8 cellular contexts compared by ENCODE assay signal in the genomic region with DNA sequence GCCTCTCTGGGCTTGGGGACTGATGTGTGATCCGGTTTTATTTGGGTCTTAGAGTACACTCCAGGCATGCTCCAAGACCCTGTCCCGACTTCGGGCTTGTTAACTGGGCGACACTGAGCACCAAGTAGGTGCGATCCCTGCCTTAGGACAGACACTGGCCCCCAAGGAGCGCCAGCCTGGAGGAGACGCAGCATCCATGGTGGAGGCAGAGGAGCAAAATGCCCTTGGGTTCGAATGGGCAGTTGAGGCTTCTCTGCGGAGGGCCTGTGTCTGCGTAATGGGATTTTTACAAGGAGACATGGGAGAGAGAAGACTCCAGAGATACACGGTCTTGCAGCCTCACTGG. TPM values are rescaled to one million over a fixed set of nuclear protein-coding genes. Genes with fewer than 3 reads are reported as not detected.
DNase-seq lines count a peak whose midpoint lies in the region; ATAC-seq and TF ChIP-seq lines count a peak whose summit lies in the region.
"Had no signal": no experiment of that assay in that cellular context is flagged by ENCODE, and none has a peak within 500 bp of the region (broad histone marks: within the 10 kb centered on the region; RNA-seq: fewer than 3 reads in every experiment).

No MANE protein-coding gene starts in this region.

- peak overlapping the region; percentile 86 for H3K27ac Mint-ChIP-seq in activated CD8-positive, alpha-beta T cell treated with anti-CD3 and anti-CD28 coated beads for 36 hours
- peak overlapping the region; percentile 88 for H3K27ac Mint-ChIP-seq in stimulated activated effector memory CD8-positive, alpha-beta T cell treated with anti-CD3 and anti-CD28 coated beads, Interleukin-12 subunit alpha, Interleukin-12 subunit beta, amount 100 ng/mL, for 72 hours

- whole genome bisulfite sequencing in hepatocyte (ENCODE audit: low lambda C conversion rate, missing lambda C conversion rate) = 92% methylated on average over 11 of the region's 11 CpGs
- WGBS in thyroid gland, 2 donors = 91 to 93% methylated on average over 11 of the region's 11 CpGs

- peak overlapping the region; percentile 74 for H3K4me3 Mint-ChIP-seq in activated CD8-positive, alpha-beta T cell treated with anti-CD3 and anti-CD28 coated beads for 36 hours
- peak overlapping the region; percentile 66 for H3K4me3 Mint-ChIP-seq in stimulated activated effector memory CD8-positive, alpha-beta T cell treated with anti-CD3 and anti-CD28 coated beads, Interleukin-12 subunit alpha, Interleukin-12 subunit beta, amount 100 ng/mL, for 72 hours

- peak overlapping the region; percentile 99 for H2AFZ ChIP-seq in hepatocyte

- H3K4me3 ChIP-seq in hepatocyte (peak overlapping the region; percentile 15), thyroid gland (replicated peaks in 1 of 3) (no peak overlapping the region)

- peaks cover 7% of the 10 kb centered on the region for H3K36me3 Mint-ChIP-seq in activated CD8-positive, alpha-beta T cell treated with anti-CD3 and anti-CD28 coated beads for 36 hours (ENCODE audit: low read depth)
- peaks cover 32% of the 10 kb centered on the region for H3K36me3 Mint-ChIP-seq in stimulated activated effector memory CD8-positive, alpha-beta T cell treated with anti-CD3 and anti-CD28 coated beads, Interleukin-12 subunit alpha, Interleukin-12 subunit beta, amount 100 ng/mL, for 72 hours

- no peaks in the 10 kb centered on the region for H3K36me3 ChIP-seq in hepatocyte (replicated peaks; ENCODE audit: insufficient read depth, low read depth)
- H3K36me3 ChIP-seq in thyroid gland = peaks cover 0 to 6% of the 10 kb centered on the region in 2 donors

- intact Hi-C loops in activated CD8-positive, alpha-beta T cell treated with anti-CD3 and anti-CD28 coated beads for 36 hours (cut with micrococcal nuclease) = no loop called here
- intact Hi-C loops in thyroid gland (cut with DNase I) = no loop called here

- no peaks in the 10 kb centered on the region for H3K27me3 Mint-ChIP-seq in activated CD8-positive, alpha-beta T cell treated with anti-CD3 and anti-CD28 coated beads for 36 hours

- H3K9me3 ChIP-seq in hepatocyte (ENCODE audit: low read depth) = no peaks in the 10 kb centered on the region
- H3K9me3 ChIP-seq in thyroid gland = no peaks in the 10 kb centered on the region

- DNase-seq in HEK293T (ENCODE audit: extremely low spot score) = no peak
- DNase-seq in activated CD8-positive, alpha-beta T cell treated with anti-CD3 and anti-CD28 coated beads for 36 hours = no peak
- DNase-seq in hepatocyte (ENCODE audit: low spot score) = no peak
- DNase-seq in stimulated activated effector memory CD8-positive, alpha-beta T cell treated with anti-CD3 and anti-CD28 coated beads, Interleukin-12 subunit alpha, Interleukin-12 subunit beta, amount 100 ng/mL, for 72 hours (ENCODE audit: low spot score in 2 of 2) = no peak
- DNase-seq in activated effector memory CD4-positive, alpha-beta T cell treated with Interleukin-2 at 50 U/mL for 16 hours = no peak
- DNase-seq in thyroid gland = no peak

- H3K9me3 Mint-ChIP-seq in activated CD8-positive, alpha-beta T cell treated with anti-CD3 and anti-CD28 coated beads for 36 hours = no peaks in the 10 kb centered on the region
- H3K9me3 Mint-ChIP-seq in stimulated activated effector memory CD8-positive, alpha-beta T cell treated with anti-CD3 and anti-CD28 coated beads, Interleukin-12 subunit alpha, Interleukin-12 subunit beta, amount 100 ng/mL, for 72 hours = no peaks in the 10 kb centered on the region

- TF ChIP-seq POLR2A in thyroid gland (IDR thresholded peaks at IDR 0.05) = no peak

- ATAC-seq in activated CD8-positive, alpha-beta T cell treated with anti-CD3 and anti-CD28 coated beads for 36 hours = no peak
- ATAC-seq in stimulated activated effector memory CD8-positive, alpha-beta T cell treated with anti-CD3 and anti-CD28 coated beads, Interleukin-12 subunit alpha, Interleukin-12 subunit beta, amount 100 ng/mL, for 72 hours = no peak
- no peak for ATAC-seq in HG02840 (IDR thresholded peaks at IDR 0.05; ENCODE audit: low FRiP score, unreplicated experiment)

- H3K27ac ChIP-seq in hepatocyte (peak overlapping the region; percentile 54), thyroid gland (no peak overlapping the region)

- CTCF ChIA-PET in HEK293T (lab: Yijun Ruan, JAX) = no interaction called here
- CTCF ChIA-PET in activated CD8-positive, alpha-beta T cell treated with anti-CD3 and anti-CD28 coated beads for 36 hours (lab: Charles Lee) = interaction anchor here (1.9 kb wide), 1 partner anchor 22 kb away, joined by 6 read pairs; no protein-coding TSS in a partner anchor

- H3K79me2 ChIP-seq in hepatocyte = peaks cover 42% of the 10 kb centered on the region

- H3K4me1 ChIP-seq in hepatocyte (ENCODE audit: insufficient read depth) = peaks cover 33% of the 10 kb centered on the region
- peaks cover 29 to 36% of the 10 kb centered on the region in 2 donors for H3K4me1 ChIP-seq in thyroid gland

- POLR2A ChIA-PET in HEK293T (lab: Yijun Ruan, JAX) = interaction anchor here (0.8 to 2.6 kb wide), 2 partner anchors 11 to 51 kb away, joined by 3 to 11 read pairs; no protein-coding TSS in a partner anchor
- POLR2A ChIA-PET in activated CD8-positive, alpha-beta T cell treated with anti-CD3 and anti-CD28 coated beads for 36 hours (lab: Charles Lee) = interaction anchor here (1.4 to 1.5 kb wide), 2 partner anchors 16 to 68 kb away, joined by 4 to 5 read pairs; no protein-coding TSS in a partner anchor

- no peaks in the 10 kb centered on the region for H3K27me3 ChIP-seq in hepatocyte
- H3K27me3 ChIP-seq in thyroid gland = no peaks in the 10 kb centered on the region

- peak overlapping the region; percentile 79 for H3K4me2 ChIP-seq in hepatocyte

- no peaks in the 10 kb centered on the region for H3K9me2 ChIP-seq in hepatocyte (replicated peaks; ENCODE audit: insufficient read depth)

- peaks cover 36% of the 10 kb centered on the region for H3K4me1 Mint-ChIP-seq in activated CD8-positive, alpha-beta T cell treated with anti-CD3 and anti-CD28 coated beads for 36 hours (ENCODE audit: low read depth)
- H3K4me1 Mint-ChIP-seq in stimulated activated effector memory CD8-positive, alpha-beta T cell treated with anti-CD3 and anti-CD28 coated beads, Interleukin-12 subunit alpha, Interleukin-12 subunit beta, amount 100 ng/mL, for 72 hours = peaks cover 47% of the 10 kb centered on the region

- TF ChIP-seq CTCF in activated CD8-positive, alpha-beta T cell treated with anti-CD3 and anti-CD28 coated beads for 36 hours (IDR thresholded peaks at IDR 0.05) = no peak
- TF ChIP-seq CTCF in hepatocyte (IDR thresholded peaks at IDR 0.05; ENCODE audit: poor library complexity) (no peak), thyroid gland (IDR thresholded peaks at IDR 0.05) (no peak)

- H4K20me1 ChIP-seq in hepatocyte (ENCODE audit: insufficient read depth, poor library complexity, severe bottlenecking) = peaks cover 35% of the 10 kb centered on the region

TF ChIP-seq in HEK293T, 16 proteins besides CTCF, POLR2A, EP300 and RAD21:
- TF ChIP-seq NFRKB (IDR thresholded peaks at IDR 0.05) = no peak
- no peak for TF ChIP-seq SP1 (IDR thresholded peaks at IDR 0.05)
- no peak for TF ChIP-seq ARNT (IDR thresholded peaks at IDR 0.05)
- TF ChIP-seq L3MBTL2 (conservative IDR thresholded peaks at IDR 0.05) = peak; percentile 24; the same call in 1 of the 2 replicates

RNA-seq across cellular contexts. Expression of a gene that starts 0.6 kb away (rescaled TPM):
- total RNA-seq in activated CD8-positive, alpha-beta T cell treated with anti-CD3 and anti-CD28 coated beads for 36 hours = 10 to 100 TPM; 40.1 to 41.5 TPM
- total RNA-seq in hepatocyte = 38.1 and 41.5 TPM in 2 replicates
- 66.3 and 68.2 TPM in 2 replicates for polyA plus RNA-seq in hepatocyte
- 10 to 100 TPM; 50.0 to 76.6 (median 64.6) TPM for total RNA-seq in thyroid gland

RNA-seq across cellular contexts. Expression of a gene that starts 14.3 kb away (rescaled TPM):
- total RNA-seq in activated CD8-positive, alpha-beta T cell treated with anti-CD3 and anti-CD28 coated beads for 36 hours = not detected
- total RNA-seq in hepatocyte = 2.3 and 6.7 TPM in 2 replicates
- polyA plus RNA-seq in hepatocyte = 0.86 and 1.1 TPM in 2 replicates
- total RNA-seq in thyroid gland = not detected
- total RNA-seq: dermis microvascular lymphatic vessel endothelial cell had no signal

RNA-seq across cellular contexts. Expression of a gene that starts 42.8 kb away (rescaled TPM):
- not detected for total RNA-seq in activated CD8-positive, alpha-beta T cell treated with anti-CD3 and anti-CD28 coated beads for 36 hours
- total RNA-seq in hepatocyte (7.9 and 9.5 TPM in 2 replicates), thyroid gland (10 to 100 TPM in 3 of 4 donors, 1 to 10 TPM in 1; 7.9 to 20.5 (median 17.1) TPM)
- polyA plus RNA-seq in hepatocyte = 21.1 and 25.3 TPM in 2 replicates
- total RNA-seq: dermis microvascular lymphatic vessel endothelial cell had no signal
